14 cellular contexts compared by ENCODE assay signal in genomic region chr6:106886922-106887797, GRCh38.
DNase-seq lines count a peak whose midpoint lies in the region; TF ChIP-seq lines count a peak whose summit lies in the region.
"Had no signal": no experiment of that assay in that cellular context is flagged by ENCODE, and none has a peak within 500 bp of the region (broad histone marks: within the 10 kb centered on the region; RNA-seq: fewer than 3 reads in every experiment).

No MANE protein-coding gene starts in this region.

- no peaks in the 10 kb centered on the region for H3F3A ChIP-seq in Loucy (ENCODE audit: low read depth)

- 0 out of 2 replicates have a peak overlapping the region, but pooled peaks have one; percentile 19 for H2AFZ ChIP-seq in Loucy (ENCODE audit: low read length)

- TF ChIP-seq CTCF in Loucy (conservative IDR thresholded peaks at IDR 0.05; ENCODE audit: low read length) (no peak), esophagus squamous epithelium (IDR thresholded peaks at IDR 0.05) (no peak)

- no peak overlapping the region for H3K4me3 ChIP-seq in Loucy (ENCODE audit: low read length, poor library complexity, severe bottlenecking)
- H3K4me3 ChIP-seq in esophagus squamous epithelium, result no peak overlapping the region
- H3K4me3 ChIP-seq: adrenal gland, HAP-1, spleen had no signal

- no peaks in the 10 kb centered on the region for H3K27me3 ChIP-seq in Loucy (ENCODE audit: insufficient read depth, low read length, poor library complexity, severe bottlenecking)
- no peaks in the 10 kb centered on the region for H3K27me3 ChIP-seq in esophagus squamous epithelium
- H3K27me3 ChIP-seq: adrenal gland, spleen had no signal

- H3K36me3 ChIP-seq in Loucy (ENCODE audit: insufficient read depth, low read length) (no peaks in the 10 kb centered on the region), esophagus squamous epithelium (no peaks in the 10 kb centered on the region)
- H3K36me3 ChIP-seq: adrenal gland, HAP-1, spleen had no signal

- TF ChIP-seq POLR2A in esophagus squamous epithelium (IDR thresholded peaks at IDR 0.05), result no peak

- peak overlapping the region; percentile 35 to 87 (median 81) for H3K27ac ChIP-seq in esophagus squamous epithelium
- H3K27ac ChIP-seq: adrenal gland, spleen had no signal

- H3K9me3 ChIP-seq in Loucy (ENCODE audit: insufficient read depth, low read depth, low read length) (no peaks in the 10 kb centered on the region), esophagus squamous epithelium (no peaks in the 10 kb centered on the region)
- H3K9me3 ChIP-seq: adrenal gland, HAP-1, spleen had no signal

- no peaks in the 10 kb centered on the region for H4K20me1 ChIP-seq in Loucy (ENCODE audit: insufficient read depth, low read length, poor library complexity, severe bottlenecking)

- H3K4me1 ChIP-seq in Loucy (ENCODE audit: insufficient read depth, low read length, poor library complexity, severe bottlenecking), result no peaks in the 10 kb centered on the region
- peaks cover 7 to 80% (median 11%) of the 10 kb centered on the region in 3 donors for H3K4me1 ChIP-seq in esophagus squamous epithelium
- H3K4me1 ChIP-seq: adrenal gland had no signal

- H3K9ac ChIP-seq in Loucy (ENCODE audit: low read depth, low read length, poor library complexity, severe bottlenecking), result no peak overlapping the region

- WGBS in esophagus squamous epithelium, 2 donors, result 47 to 60% methylated on average over 8 of the region's 8 CpGs

- peak; percentile 82 for DNase-seq in NCI-H774 (lab: John Stamatoyannopoulos, UW)
- DNase-seq in esophagus squamous epithelium (lab: John Stamatoyannopoulos, UW), result no peak
- DNase-seq in retina, result peak; percentile 28
- no peak for DNase-seq in NCI-H1694 treated with DMSO at 0.1 percent for 48 hours (lab: John Stamatoyannopoulos, UW)
- no peak for DNase-seq in activated CD8-positive, alpha-beta memory T cell treated with anti-CD3 and anti-CD28 coated beads, Interleukin-2, amount 50 U/mL, for 48 hours
- DNase-seq in UCSD-AML1 (lab: John Stamatoyannopoulos, UW; ENCODE audit: unreplicated experiment), result no peak
- DNase-seq: activated CD8-positive, alpha-beta memory T cell treated with anti-CD3 and anti-CD28 coated beads, Interleukin-2, amount 50 U/mL, for 4 hours; adrenal gland; CD8-positive, alpha-beta T cell; Kasumi-1; spleen; T1000 had no signal

- H3K4me2 ChIP-seq in Loucy (ENCODE audit: low read depth, low read length, poor library complexity, severe bottlenecking), result no peak overlapping the region

- no peaks in the 10 kb centered on the region for H3K9me2 ChIP-seq in Loucy (replicated peaks; ENCODE audit: low read depth, low read length)

- intact Hi-C loops in esophagus squamous epithelium (cut with DNase I), result no loop called here

- no peaks in the 10 kb centered on the region for H3K79me2 ChIP-seq in Loucy (ENCODE audit: insufficient read depth, low read length)

Comparison
In these comparisons a context has a peak if more than half of its experiments do, and no peak if none do; other contexts are left out.
1. DNase-seq: peak in NCI-H774 (single experiment) and retina (single experiment); none in esophagus squamous epithelium (single experiment), NCI-H1694 treated with DMSO at 0.1 percent for 48 hours (single experiment), activated CD8-positive, alpha-beta memory T cell treated with anti-CD3 and anti-CD28 coated beads, Interleukin-2, amount 50 U/mL, for 48 hours (single experiment) and UCSD-AML1 (single experiment).